In genomic region chr18:63313409-63313917, GRCh38 we compare ENCODE assay signal across 1 cellular context.
TF ChIP-seq lines count a peak whose summit lies in the region.

No MANE protein-coding gene starts in this region.

TF ChIP-seq in HepG2, 621 proteins besides CTCF, POLR2A, EP300 and RAD21:
- TF ChIP-seq ZSCAN9 (CRISPR knock-in tag; IDR thresholded peaks at IDR 0.05; ENCODE audit: borderline replicate concordance): no peak
- TF ChIP-seq POLR2G (IDR thresholded peaks at IDR 0.05; ENCODE audit: low read depth, low read length): no peak
- TF ChIP-seq SIN3A (IDR thresholded peaks at IDR 0.05; ENCODE audit: borderline replicate concordance, low read depth, low read length): no peak
- no peak for TF ChIP-seq HMGA1 (CRISPR knock-in tag; conservative IDR thresholded peaks at IDR 0.05)
- no peak for TF ChIP-seq ASH2L (IDR thresholded peaks at IDR 0.05; ENCODE audit: insufficient read length, low read depth, low read length)
- TF ChIP-seq KAT7 (CRISPR knock-in tag; IDR thresholded peaks at IDR 0.05; ENCODE audit: borderline replicate concordance): no peak
- no peak for TF ChIP-seq MAX (IDR thresholded peaks at IDR 0.05)
- TF ChIP-seq BRD4 (CRISPR knock-in tag; IDR thresholded peaks at IDR 0.05): no peak
- TF ChIP-seq NKX3-1 (CRISPR knock-in tag; IDR thresholded peaks at IDR 0.05): no peak
- TF ChIP-seq ZNF414 (CRISPR knock-in tag; IDR thresholded peaks at IDR 0.05): no peak
- no peak for TF ChIP-seq ZHX2 (IDR thresholded peaks at IDR 0.05; ENCODE audit: low read depth)
- no peak for TF ChIP-seq ZHX2 (CRISPR knock-in tag; IDR thresholded peaks at IDR 0.05; ENCODE audit: borderline replicate concordance)
- TF ChIP-seq ZBED4 (CRISPR knock-in tag; IDR thresholded peaks at IDR 0.05; ENCODE audit: borderline replicate concordance): no peak
